8 cellular contexts compared by ENCODE assay signal in genomic region chr11:67303132-67303988, GRCh38. TPM values are rescaled to one million over a fixed set of nuclear protein-coding genes. Genes with fewer than 3 reads are reported as not detected.
DNase-seq lines count a peak whose midpoint lies in the region; TF ChIP-seq lines count a peak whose summit lies in the region.

SSH3 (plus strand) TSS chr11:67303530; CDS start chr11:67303626, 96 bp downstream.

- H3K4me3 Mint-ChIP-seq in T-helper 2 cell treated with Interferon-gamma antibody and Interleukin-4, amounts not matched to agents 5 μg/mL and 100 μg/mL, for 36 hours = peak within 1 kb of the TSS; percentile 46

- peak within 1 kb of the TSS; percentile 79 for H3K4me3 ChIP-seq in choroid plexus epithelial cell (ENCODE audit: low read depth, low read length)
- H3K4me3 ChIP-seq in skeletal muscle satellite cell (ENCODE audit: low read length) = peak within 1 kb of the TSS; percentile 98

- H3K27me3 Mint-ChIP-seq in T-helper 2 cell treated with Interferon-gamma antibody and Interleukin-4, amounts not matched to agents 5 μg/mL and 100 μg/mL, for 36 hours (ENCODE audit: low read depth) = no peaks in the 10 kb centered on the region

- peak within 1 kb of the TSS; percentile 95 for H3K4me2 ChIP-seq in skeletal muscle satellite cell (ENCODE audit: low read length)

- peaks cover 39% of the 10 kb centered on the region for H3K36me3 ChIP-seq in skeletal muscle satellite cell (ENCODE audit: insufficient read depth, low read length)

- no peaks in the 10 kb centered on the region for H3K27me3 ChIP-seq in skeletal muscle satellite cell (ENCODE audit: control insufficient read depth, insufficient read depth, low read length)

- H3K36me3 Mint-ChIP-seq in T-helper 2 cell treated with Interferon-gamma antibody and Interleukin-4, amounts not matched to agents 5 μg/mL and 100 μg/mL, for 36 hours (ENCODE audit: low read depth) = peaks cover 23% of the 10 kb centered on the region

- peak within 1 kb of the TSS; percentile 20 for H3K27ac Mint-ChIP-seq in T-helper 2 cell treated with Interferon-gamma antibody and Interleukin-4, amounts not matched to agents 5 μg/mL and 100 μg/mL, for 36 hours

- no peaks in the 10 kb centered on the region for H3K9me3 Mint-ChIP-seq in T-helper 2 cell treated with Interferon-gamma antibody and Interleukin-4, amounts not matched to agents 5 μg/mL and 100 μg/mL, for 36 hours

- TF ChIP-seq CTCF in choroid plexus epithelial cell (conservative IDR thresholded peaks at IDR 0.05; ENCODE audit: low read depth, low read length) = no peak

- peaks cover 29% of the 10 kb centered on the region for H3K4me1 ChIP-seq in skeletal muscle satellite cell (ENCODE audit: control insufficient read depth, insufficient read depth, low read length)

- H3K9me3 ChIP-seq in skeletal muscle satellite cell (replicated peaks; ENCODE audit: low read length) = no peaks in the 10 kb centered on the region

- H3K9ac ChIP-seq in skeletal muscle satellite cell (ENCODE audit: low read depth, low read length) = peak within 1 kb of the TSS; percentile 88

- peaks cover 5% of the 10 kb centered on the region for H3K4me1 Mint-ChIP-seq in T-helper 2 cell treated with Interferon-gamma antibody and Interleukin-4, amounts not matched to agents 5 μg/mL and 100 μg/mL, for 36 hours (ENCODE audit: low read depth)

- DNase-seq in D341Med (ENCODE audit: low spot score) (peak; percentile 58), LHCN-M2 (ENCODE audit: low read depth) (peak; percentile 53), choroid plexus epithelial cell (ENCODE audit: low read depth) (peak; percentile 54), iris pigment epithelial cell (ENCODE audit: low read depth) (peak; percentile 57), NCI-H446 treated with DMSO at 0.1 percent for 48 hours (lab: John Stamatoyannopoulos, UW) (no peak), OCI-M2 (lab: John Stamatoyannopoulos, UW; ENCODE audit: unreplicated experiment) (no peak)
- DNase-seq in T-helper 2 cell treated with Interferon-gamma antibody and Interleukin-4, amounts not matched to agents 5 μg/mL and 100 μg/mL, for 36 hours (ENCODE audit: low spot score) = peak; percentile 47

RNA-seq across cellular contexts. Expression of gene SSH3, which starts in this region (rescaled TPM):
- 10.8 and 19.0 TPM in 2 replicates for total RNA-seq in LHCN-M2 (2014; rRNA removed)
- polyA plus RNA-seq in LHCN-M2 (2012) = 19.9 TPM
- 8.5 and 14.7 TPM in 2 replicates for total RNA-seq in skeletal muscle satellite cell (2012; rRNA removed)

Comparison
In these comparisons a context has a peak if more than half of its experiments do, and no peak if none do; other contexts are left out.
1. DNase-seq: peak in D341Med (single experiment), LHCN-M2 (single experiment), T-helper 2 cell treated with Interferon-gamma antibody and Interleukin-4, amounts not matched to agents 5 μg/mL and 100 μg/mL, for 36 hours (single experiment), choroid plexus epithelial cell (single experiment) and iris pigment epithelial cell (single experiment); none in NCI-H446 treated with DMSO at 0.1 percent for 48 hours (single experiment) and OCI-M2 (single experiment).